In the genomic region with DNA sequence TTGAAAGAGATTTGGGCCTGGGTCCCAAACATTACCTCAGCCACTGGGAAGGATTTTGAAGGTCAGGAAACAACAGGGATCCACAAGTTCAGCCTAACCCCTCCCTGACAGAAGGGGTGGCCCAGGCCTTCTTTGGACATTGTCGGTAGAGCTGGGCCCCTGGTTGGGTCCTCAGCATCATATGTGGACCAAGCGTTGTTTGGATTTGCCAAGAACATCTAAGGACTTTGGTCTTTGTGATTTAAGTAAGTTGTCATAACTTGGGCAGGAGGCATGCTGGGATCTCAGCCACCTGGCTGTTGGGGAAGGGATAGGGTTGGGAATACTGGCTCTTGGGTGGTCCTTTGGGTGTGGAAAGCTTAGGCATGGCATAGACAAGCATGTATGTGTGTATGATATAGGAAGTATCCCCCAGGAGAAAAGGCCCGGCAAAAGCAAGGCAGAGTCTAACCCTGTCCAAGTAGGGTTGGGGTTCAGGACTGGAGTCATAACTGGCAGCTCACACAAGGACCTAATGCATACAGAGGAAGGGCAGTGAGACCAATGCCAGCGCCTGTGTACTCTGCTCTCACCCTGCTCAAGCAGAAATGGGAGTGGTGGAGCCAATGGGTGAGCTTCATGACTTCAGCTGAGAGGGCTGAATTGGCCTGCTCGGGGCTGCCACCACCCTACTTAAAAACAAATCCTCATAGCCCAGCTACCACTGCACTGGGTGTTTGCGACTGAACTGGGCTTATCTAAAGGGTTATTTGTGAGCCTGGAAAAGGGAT, we compare ENCODE assay signal across 19 cellular contexts.
DNase-seq lines count a peak whose midpoint lies in the region; ATAC-seq, FAIRE-seq and TF ChIP-seq lines count a peak whose summit lies in the region.
"Had no signal": no experiment of that assay in that cellular context is flagged by ENCODE, and none has a peak within 500 bp of the region (broad histone marks: within the 10 kb centered on the region; RNA-seq: fewer than 3 reads in every experiment).

No MANE protein-coding gene starts in this region.

- no peaks in the 10 kb centered on the region for H3K36me3 Mint-ChIP-seq in naive thymus-derived CD4-positive, alpha-beta T cell
- H3K36me3 Mint-ChIP-seq: naive B cell had no signal

- H3K4ac ChIP-seq in trophoblast cell (ENCODE audit: low read depth, low read length) = no peak overlapping the region

- 78% methylated on average over 6 of the region's 6 CpGs for WGBS in hepatocyte (ENCODE audit: low lambda C conversion rate, missing lambda C conversion rate)
- no CpG with 5 or more reads among the region's 6 CpGs for WGBS in trophoblast cell (ENCODE audit: extremely low coverage, insufficient coverage, insufficient read length)

- no peaks in the 10 kb centered on the region for H3K9me3 ChIP-seq in PC-9 (ENCODE audit: insufficient read depth, low read depth)
- no peaks in the 10 kb centered on the region for H3K9me3 ChIP-seq in hepatocyte (ENCODE audit: low read depth)
- H3K9me3 ChIP-seq in trophoblast cell (ENCODE audit: insufficient read depth, low read depth, low read length) = no peaks in the 10 kb centered on the region
- no peaks in the 10 kb centered on the region for H3K9me3 ChIP-seq in naive thymus-derived CD4-positive, alpha-beta T cell (ENCODE audit: control insufficient read depth in 2 of 3, low read length in 3 of 3)

- H2AK5ac ChIP-seq in trophoblast cell (ENCODE audit: low read length) = peak overlapping the region; percentile 28

- H3K79me1 ChIP-seq in trophoblast cell (ENCODE audit: low read length) = peaks cover 23% of the 10 kb centered on the region

- no peak for TF ChIP-seq POLR2A in GM12891 (IDR thresholded peaks at IDR 0.05; ENCODE audit: low read depth, low read length)

- H3K27me3 ChIP-seq in ACC112 (ENCODE audit: insufficient read depth, low read length) (no peaks in the 10 kb centered on the region), PC-9 (ENCODE audit: insufficient read depth, low read depth) (no peaks in the 10 kb centered on the region), hepatocyte (no peaks in the 10 kb centered on the region), trophoblast cell (ENCODE audit: insufficient read depth, low read length) (no peaks in the 10 kb centered on the region)
- no peaks in the 10 kb centered on the region for H3K27me3 ChIP-seq in naive thymus-derived CD4-positive, alpha-beta T cell (ENCODE audit: control insufficient read depth in 2 of 2, insufficient read depth in 2 of 2, low read length in 2 of 2)

- H4K8ac ChIP-seq in trophoblast cell (ENCODE audit: low read depth, low read length) = peak overlapping the region; percentile 63

- no peak overlapping the region for H3K27ac Mint-ChIP-seq in naive thymus-derived CD4-positive, alpha-beta T cell
- H3K27ac Mint-ChIP-seq: naive B cell; T-helper 1 cell treated with Interleukin-12 subunit alpha and Interleukin-12 subunit beta and Interleukin-4 antibody, amounts not matched to agents 30 μg/mL and 1 μg/mL, for 36 hours had no signal

- H3K9me2 ChIP-seq in PC-9 (ENCODE audit: insufficient read depth) (no peaks in the 10 kb centered on the region), hepatocyte (replicated peaks; ENCODE audit: insufficient read depth) (no peaks in the 10 kb centered on the region)

- peaks cover 0 to 13% (median 0%) of the 10 kb centered on the region in 5 donors for H3K27me3 Mint-ChIP-seq in naive thymus-derived CD4-positive, alpha-beta T cell

- peaks cover 24% of the 10 kb centered on the region for H3K4me1 ChIP-seq in ACC112 (ENCODE audit: control insufficient read depth, insufficient read depth, low read length, unreplicated experiment)
- H3K4me1 ChIP-seq in PC-9 (replicated peaks; ENCODE audit: insufficient read depth) = peaks cover 25% of the 10 kb centered on the region
- peaks cover 12% of the 10 kb centered on the region for H3K4me1 ChIP-seq in hepatocyte (ENCODE audit: insufficient read depth)
- peaks cover 23 to 33% of the 10 kb centered on the region in 2 experiments for H3K4me1 ChIP-seq in trophoblast cell (ENCODE audit: control insufficient read depth in 1 of 2, insufficient read depth in 2 of 2, low read length in 2 of 2)
- peaks cover 0 to 3% of the 10 kb centered on the region in 2 donors for H3K4me1 ChIP-seq in naive thymus-derived CD4-positive, alpha-beta T cell (ENCODE audit: control insufficient read depth in 2 of 2, insufficient read depth in 2 of 2, low read length in 2 of 2)

- no peak overlapping the region for H3K9ac ChIP-seq in trophoblast cell (ENCODE audit: low read length)

- no peak for DNase-seq in PC-9
- DNase-seq in hepatocyte (ENCODE audit: low spot score) = no peak
- no peak for DNase-seq in trophoblast cell
- no peak for DNase-seq in naive thymus-derived CD4-positive, alpha-beta T cell
- no peak for DNase-seq in GM12891 (ENCODE audit: insufficient read length, low spot score)
- DNase-seq in superior temporal gyrus (ENCODE audit: extremely low spot score) = no peak
- DNase-seq: activated CD8-positive, alpha-beta memory T cell treated with anti-CD3 and anti-CD28 coated beads, Interleukin-2, amount 50 U/mL, for 4 hours; activated gamma-delta T cell treated with Interleukin-2 at 50 U/mL for 16 hours; dorsolateral prefrontal cortex; HCEC 1CT; hippocampal formation; left colon; naive B cell; stimulated activated CD4-positive, alpha-beta T cell treated with anti-CD3 and anti-CD28 coated beads, Interleukin-4, amount 100 ng/mL, for 1 hour had no signal

- H2BK5ac ChIP-seq in trophoblast cell (ENCODE audit: low read depth, low read length, poor library complexity) = peak overlapping the region; percentile 32

- CTCF ChIA-PET in PC-9 (lab: Charles Lee) = no interaction called here
- CTCF ChIA-PET in naive thymus-derived CD4-positive, alpha-beta T cell (lab: Charles Lee) = no interaction called here

- H3K4me3 Mint-ChIP-seq in naive thymus-derived CD4-positive, alpha-beta T cell = no peak overlapping the region
- H3K4me3 Mint-ChIP-seq: naive B cell; T-helper 1 cell treated with Interleukin-12 subunit alpha and Interleukin-12 subunit beta and Interleukin-4 antibody, amounts not matched to agents 30 μg/mL and 1 μg/mL, for 36 hours had no signal

- no peak overlapping the region for H4K12ac ChIP-seq in trophoblast cell (ENCODE audit: low read depth, low read length)

- H4K20me1 ChIP-seq in PC-9 (ENCODE audit: insufficient read depth) (no peaks in the 10 kb centered on the region), hepatocyte (ENCODE audit: insufficient read depth, poor library complexity, severe bottlenecking) (no peaks in the 10 kb centered on the region)

- no peaks in the 10 kb centered on the region for H3K9me3 Mint-ChIP-seq in naive thymus-derived CD4-positive, alpha-beta T cell
- H3K9me3 Mint-ChIP-seq: T-helper 1 cell treated with Interleukin-12 subunit alpha and Interleukin-12 subunit beta and Interleukin-4 antibody, amounts not matched to agents 30 μg/mL and 1 μg/mL, for 36 hours had no signal

- H3K27ac ChIP-seq in ACC112 (ENCODE audit: low read depth, low read length) (peak overlapping the region; percentile 64), PC-9 (0 out of 2 replicates have a peak overlapping the region, but pooled peaks have one; percentile 27), hepatocyte (peak overlapping the region; percentile 84), trophoblast cell (ENCODE audit: low read depth, low read length) (peak overlapping the region; percentile 85)
- H3K27ac ChIP-seq in naive thymus-derived CD4-positive, alpha-beta T cell (ENCODE audit: low read depth, low read length) = no peak overlapping the region
- H3K27ac ChIP-seq: dorsolateral prefrontal cortex, RWPE1 had no signal

- H2BK12ac ChIP-seq in trophoblast cell (ENCODE audit: low read length) = peak overlapping the region; percentile 75

- POLR2A ChIA-PET in PC-9 (lab: Charles Lee; ENCODE audit: unreplicated experiment) = no interaction called here
- POLR2A ChIA-PET in naive thymus-derived CD4-positive, alpha-beta T cell (lab: Charles Lee) = no interaction called here

- peak overlapping the region; percentile 84 for H4K91ac ChIP-seq in trophoblast cell (ENCODE audit: low read depth, low read length)

- H3F3A ChIP-seq in PC-9 (ENCODE audit: insufficient read depth, low read depth) = peaks cover 11% of the 10 kb centered on the region; the same call in 1 of the 2 replicates

- H3K4me1 Mint-ChIP-seq in naive thymus-derived CD4-positive, alpha-beta T cell = peaks cover 0 to 2% (median 0%) of the 10 kb centered on the region in 7 donors
- H3K4me1 Mint-ChIP-seq: naive B cell had no signal

- intact Hi-C loops in PC-9 (cut with micrococcal nuclease; ENCODE audit: unreplicated experiment) = no loop called here
- intact Hi-C loops in naive thymus-derived CD4-positive, alpha-beta T cell (cut with micrococcal nuclease) = no loop called here

- peak overlapping the region; percentile 77 for H2BK120ac ChIP-seq in trophoblast cell (ENCODE audit: insufficient read depth, low read length, poor library complexity)

- no peak for ATAC-seq in naive thymus-derived CD4-positive, alpha-beta T cell
- ATAC-seq in HG03045 (IDR thresholded peaks at IDR 0.05; ENCODE audit: unreplicated experiment) = no peak
- ATAC-seq: left colon had no signal

- H3K4me3 ChIP-seq in ACC112 (ENCODE audit: low read depth, low read length) = no peak overlapping the region
- H3K4me3 ChIP-seq in PC-9 = no peak overlapping the region
- H3K4me3 ChIP-seq in hepatocyte = no peak overlapping the region
- no peak overlapping the region for H3K4me3 ChIP-seq in trophoblast cell (ENCODE audit: low read depth, low read length)
- H3K4me3 ChIP-seq in naive thymus-derived CD4-positive, alpha-beta T cell (ENCODE audit: low read length) = no peak overlapping the region
- H3K4me3 ChIP-seq: dorsolateral prefrontal cortex had no signal

- no peaks in the 10 kb centered on the region for H3K36me3 ChIP-seq in ACC112 (ENCODE audit: insufficient read depth, low read length)
- no peaks in the 10 kb centered on the region for H3K36me3 ChIP-seq in PC-9 (ENCODE audit: low read depth)
- no peaks in the 10 kb centered on the region for H3K36me3 ChIP-seq in hepatocyte (replicated peaks; ENCODE audit: insufficient read depth, low read depth)
- peaks cover 0 to 1% of the 10 kb centered on the region in 2 experiments for H3K36me3 ChIP-seq in trophoblast cell (ENCODE audit: control insufficient read depth in 1 of 2, insufficient read depth in 2 of 2, low read length in 2 of 2)
- no peaks in the 10 kb centered on the region for H3K36me3 ChIP-seq in naive thymus-derived CD4-positive, alpha-beta T cell (ENCODE audit: control insufficient read depth in 2 of 3, insufficient read depth in 3 of 3, low read length in 3 of 3)

- no peak for TF ChIP-seq CTCF in PC-9 (conservative IDR thresholded peaks at IDR 0.05)
- no peak for TF ChIP-seq CTCF in hepatocyte (IDR thresholded peaks at IDR 0.05; ENCODE audit: poor library complexity)

- BruUV-seq in PC-9 (replicated peaks; lab: Mats Ljungman, UMichigan) = no TSS peak

- peak overlapping the region; percentile 38 for H3K18ac ChIP-seq in trophoblast cell (ENCODE audit: low read length)

- no peaks in the 10 kb centered on the region for H3K79me2 ChIP-seq in ACC112 (ENCODE audit: control insufficient read depth, insufficient read depth, low read length, unreplicated experiment)
- H3K79me2 ChIP-seq in PC-9 (ENCODE audit: low read depth) = no peaks in the 10 kb centered on the region
- no peaks in the 10 kb centered on the region for H3K79me2 ChIP-seq in hepatocyte
- no peaks in the 10 kb centered on the region for H3K79me2 ChIP-seq in trophoblast cell (ENCODE audit: control insufficient read depth, insufficient read depth, low read length, poor library complexity)

- FAIRE-seq in GM12891 (lab: Jason Lieb, UNC) = no peak
- FAIRE-seq: urothelium cell line had no signal

- H2AFZ ChIP-seq in ACC112 (ENCODE audit: low read length, unreplicated experiment) (no peak overlapping the region), PC-9 (no peak overlapping the region), hepatocyte (no peak overlapping the region), trophoblast cell (ENCODE audit: insufficient read depth, low read length, poor library complexity) (peak overlapping the region; percentile 6)

- no peak overlapping the region for H3K23ac ChIP-seq in trophoblast cell (ENCODE audit: low read length)

- peak overlapping the region; percentile 40 for H3K14ac ChIP-seq in trophoblast cell (ENCODE audit: low read length)

- H3K4me2 ChIP-seq in PC-9 = peak overlapping the region; percentile 41
- no peak overlapping the region for H3K4me2 ChIP-seq in hepatocyte
- no peak overlapping the region for H3K4me2 ChIP-seq in trophoblast cell (ENCODE audit: low read length)
